8 cellular contexts compared by ENCODE assay signal in the genomic region with DNA sequence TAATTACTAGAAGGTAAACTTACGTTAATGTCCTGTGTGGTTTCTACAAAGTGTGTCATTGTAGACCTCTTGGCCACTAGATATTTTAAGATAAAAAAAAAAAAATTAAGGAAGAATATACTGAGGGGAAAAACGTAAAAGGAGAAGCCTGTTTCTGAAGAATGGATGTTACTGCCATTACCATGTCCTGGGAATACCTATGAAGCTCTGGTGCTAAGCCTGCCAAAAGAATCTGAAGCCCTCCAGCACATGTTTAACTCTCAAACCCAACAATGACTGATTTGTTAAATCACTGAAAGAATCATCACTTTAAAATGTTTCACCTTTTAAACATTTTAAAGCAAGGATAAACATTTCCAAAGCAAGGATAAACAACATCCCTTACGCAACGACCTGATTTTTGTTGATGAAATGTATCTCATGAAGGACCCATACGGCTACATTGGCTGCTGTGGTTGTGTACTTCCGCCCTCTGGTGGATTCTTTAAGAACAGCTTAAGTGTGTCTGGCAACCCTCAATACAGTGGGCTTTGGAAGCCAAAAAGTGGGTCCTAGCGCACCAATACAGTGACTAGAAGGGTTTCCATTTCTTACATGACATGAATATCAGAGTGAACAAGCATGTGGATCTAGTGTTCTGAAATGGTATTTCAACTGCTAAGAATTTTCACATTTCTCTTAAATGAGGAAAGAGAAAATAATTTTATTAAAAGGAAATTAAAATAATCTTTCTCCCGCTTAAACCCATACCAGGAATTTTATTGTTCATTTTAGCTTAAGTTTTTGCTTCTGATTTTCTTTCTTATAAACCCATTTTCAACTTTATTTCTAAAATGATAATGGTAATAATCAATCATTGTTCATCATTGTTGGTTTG.
A peak's percentile ranks its signal among the peaks of the same experiment; 100 is the strongest.
DNase-seq lines count a peak whose midpoint lies in the region; ATAC-seq and TF ChIP-seq lines count a peak whose summit lies in the region.

No MANE protein-coding gene starts in this region.

- no peak for TF ChIP-seq POLR2A in sigmoid colon (IDR thresholded peaks at IDR 0.05)

- DNase-seq in activated CD4-positive, alpha-beta T cell treated with anti-CD3 and anti-CD28 coated beads for 36 hours = peak; percentile 58
- no peak for DNase-seq in activated CD4-positive, alpha-beta T cell treated with anti-CD3 and anti-CD28 coated beads for 1 hour
- DNase-seq in HCEC 1CT (peak; percentile 83), MG63 (peak; percentile 41), SHP77 treated with DMSO at 0.1 percent for 48 hours (lab: John Stamatoyannopoulos, UW) (peak; percentile 76), right cardiac atrium (no peak), sigmoid colon (peak; percentile 84)

- intact Hi-C loops in activated CD4-positive, alpha-beta T cell treated with anti-CD3 and anti-CD28 coated beads for 36 hours (cut with DNase I, micrococcal nuclease) = loop anchor here (1.0 to 5.0 kb wide), 6 partner anchors 133 to 341 kb away; partner anchors contain the start of gene MBNL2 (in 1 of the 2)
- intact Hi-C loops in right cardiac atrium (cut with DNase I) = loop anchor here (2.0 to 10.0 kb wide), 6 partner anchors 137 to 335 kb away; partner anchors contain the start of gene MBNL2 (in 1 of the 4)
- intact Hi-C loops in sigmoid colon (cut with DNase I) = loop anchor here (1.0 to 5.0 kb wide), 3 partner anchors 73 to 332 kb away; partner anchors contain the start of gene RAP2A

- H3K27me3 ChIP-seq in MG63 (no peaks in the 10 kb centered on the region), right cardiac atrium (ENCODE audit: control insufficient read depth, insufficient read depth) (no peaks in the 10 kb centered on the region), sigmoid colon (no peaks in the 10 kb centered on the region)

- H3K4me1 ChIP-seq in right cardiac atrium (ENCODE audit: control insufficient read depth, insufficient read depth, low read length) (peaks cover 9% of the 10 kb centered on the region), sigmoid colon (peaks cover 0 to 50% (median 22%) of the 10 kb centered on the region in 4 donors)

- H3K36me3 ChIP-seq in MG63 (peaks cover 89% of the 10 kb centered on the region), sigmoid colon (peaks cover 0 to 54% (median 3%) of the 10 kb centered on the region in 4 donors)

- no peaks in the 10 kb centered on the region for H3K4me1 Mint-ChIP-seq in activated CD4-positive, alpha-beta T cell treated with anti-CD3 and anti-CD28 coated beads for 36 hours

- H3K9me3 ChIP-seq in MG63 = no peaks in the 10 kb centered on the region
- no peaks in the 10 kb centered on the region for H3K9me3 ChIP-seq in right cardiac atrium (ENCODE audit: control insufficient read depth, low read length)
- H3K9me3 ChIP-seq in sigmoid colon = no peaks in the 10 kb centered on the region

- 31% methylated on average over 8 of the region's 8 CpGs for whole genome bisulfite sequencing in right cardiac atrium
- 42 to 49% methylated on average over 8 of the region's 8 CpGs for WGBS in sigmoid colon, 2 donors

- peak in 1 of 4 donors; percentile 22 for TF ChIP-seq EP300 in sigmoid colon (IDR thresholded peaks at IDR 0.05)

- TF ChIP-seq CTCF in sigmoid colon (IDR thresholded peaks at IDR 0.05) = peak; percentile 78 to 93 (median 89)

- H3K27ac Mint-ChIP-seq in activated CD4-positive, alpha-beta T cell treated with anti-CD3 and anti-CD28 coated beads for 36 hours = no peak overlapping the region

- ATAC-seq in activated CD4-positive, alpha-beta T cell treated with anti-CD3 and anti-CD28 coated beads for 36 hours = peak; percentile 90
- peak; percentile 87 to 89 for ATAC-seq in right cardiac atrium

- POLR2A ChIA-PET in activated CD4-positive, alpha-beta T cell treated with anti-CD3 and anti-CD28 coated beads for 36 hours (lab: Charles Lee) = no interaction called here

- no peak overlapping the region for H3K4me3 Mint-ChIP-seq in activated CD4-positive, alpha-beta T cell treated with anti-CD3 and anti-CD28 coated beads for 36 hours

- peaks cover 10% of the 10 kb centered on the region for H3K36me3 Mint-ChIP-seq in activated CD4-positive, alpha-beta T cell treated with anti-CD3 and anti-CD28 coated beads for 36 hours (ENCODE audit: low read depth)

- peak overlapping the region; percentile 65 for H3K27ac ChIP-seq in angular gyrus (ENCODE audit: low read depth, low read length)
- no peak overlapping the region for H3K27ac ChIP-seq in right cardiac atrium (ENCODE audit: low read length)
- H3K27ac ChIP-seq in sigmoid colon = peak overlapping the region; percentile 20 to 73 (median 51)

- no peaks in the 10 kb centered on the region for H3K27me3 Mint-ChIP-seq in activated CD4-positive, alpha-beta T cell treated with anti-CD3 and anti-CD28 coated beads for 36 hours

- no peak overlapping the region for H3K4me3 ChIP-seq in MG63
- H3K4me3 ChIP-seq in right cardiac atrium (ENCODE audit: low read length) = no peak overlapping the region
- H3K4me3 ChIP-seq in sigmoid colon = no peak overlapping the region

- CTCF ChIA-PET in activated CD4-positive, alpha-beta T cell treated with anti-CD3 and anti-CD28 coated beads for 36 hours (lab: Charles Lee) = interaction anchor here (0.6 to 10.6 kb wide), 14 partner anchors 8 to 263 kb away, joined by 3 to 152 read pairs (median 6); partner anchors contain the start of gene MBNL2

- H3K9me3 Mint-ChIP-seq in activated CD4-positive, alpha-beta T cell treated with anti-CD3 and anti-CD28 coated beads for 36 hours (ENCODE audit: low read depth) = no peaks in the 10 kb centered on the region

Comparison
In these comparisons a context has a peak if more than half of its experiments do, and no peak if none do; other contexts are left out.
1. DNase-seq: peak in activated CD4-positive, alpha-beta T cell treated with anti-CD3 and anti-CD28 coated beads for 36 hours (single experiment), HCEC 1CT (single experiment), MG63 (single experiment), SHP77 treated with DMSO at 0.1 percent for 48 hours (single experiment) and sigmoid colon (single experiment); none in activated CD4-positive, alpha-beta T cell treated with anti-CD3 and anti-CD28 coated beads for 1 hour (single experiment) and right cardiac atrium (0 of 3).